28 cellular contexts compared by ENCODE assay signal in genomic region chr13:35925669-35926068, GRCh38.
"Had no signal": no experiment of that assay in that cellular context is flagged by ENCODE, and none has a peak within 500 bp of the region (broad histone marks: within the 10 kb centered on the region; RNA-seq: fewer than 3 reads in every experiment).

No MANE protein-coding gene starts in this region.

- H3K4me1 ChIP-seq: colonic mucosa, lower lobe of right lung, psoas muscle, suprapubic skin had no signal

- H3K27ac Mint-ChIP-seq: dendritic cell treated with granulocyte-macrophage colony-stimulating factor and Interleukin-4, amounts not matched to agents 40 ng/mL and 50 ng/mL, for 4 days; endodermal cell; immature natural killer cell; naive thymus-derived CD8-positive, alpha-beta T cell; nephron progenitor cell; stimulated activated naive CD8-positive, alpha-beta T cell treated with anti-CD3 and anti-CD28 coated beads, Interleukin-15, amount 100 ng/mL, for 72 hours had no signal

- H3K27me3 ChIP-seq: colonic mucosa, gastroesophageal sphincter, heart left ventricle, suprapubic skin, transverse colon had no signal

- H3K27me3 Mint-ChIP-seq: dendritic cell treated with granulocyte-macrophage colony-stimulating factor and Interleukin-4, amounts not matched to agents 40 ng/mL and 50 ng/mL, for 4 days had no signal

- DNase-seq: colonic mucosa; effector CD8-positive, alpha-beta T cell; endodermal cell; foreskin fibroblast; heart left ventricle; hypothalamus; immature natural killer cell; left ventricle myocardium superior; lower lobe of right lung; naive thymus-derived CD8-positive, alpha-beta T cell; nephron progenitor cell; nucleus accumbens; posterior cingulate gyrus; psoas muscle; right cardiac atrium; small intestine; stimulated activated CD4-positive, alpha-beta T cell treated with anti-CD3 and anti-CD28 coated beads, Interleukin-12 subunit alpha, Interleukin-12 subunit beta, amount 100 ng/mL, for 4 hours; stimulated activated CD4-positive, alpha-beta T cell treated with anti-CD3 and anti-CD28 coated beads, Interleukin-1b, Interleukin-23, amount 100 ng/mL, for 48 hours; stimulated activated CD4-positive, alpha-beta T cell treated with anti-CD3 and anti-CD28 coated beads, Interleukin-4, amount 100 ng/mL, for 1 hour; stimulated activated CD8-positive, alpha-beta memory T cell treated with anti-CD3 and anti-CD28 coated beads, Interleukin-4, amount 100 ng/mL, for 48 hours; stimulated activated naive CD4-positive, alpha-beta T cell; stimulated activated naive CD8-positive, alpha-beta T cell treated with anti-CD3 and anti-CD28 coated beads, Interleukin-15, amount 100 ng/mL, for 72 hours; transverse colon had no signal

- H3K27ac ChIP-seq: colonic mucosa, epithelial cell of prostate, lower lobe of right lung, psoas muscle, suprapubic skin had no signal

- H3K4me1 Mint-ChIP-seq: immature natural killer cell; naive thymus-derived CD8-positive, alpha-beta T cell; nephron progenitor cell; stimulated activated naive CD8-positive, alpha-beta T cell treated with anti-CD3 and anti-CD28 coated beads, Interleukin-15, amount 100 ng/mL, for 72 hours had no signal

- H3K9me3 Mint-ChIP-seq: dendritic cell treated with granulocyte-macrophage colony-stimulating factor and Interleukin-4, amounts not matched to agents 40 ng/mL and 50 ng/mL, for 4 days; nephron progenitor cell had no signal

- H3K9me3 ChIP-seq: colonic mucosa, gastroesophageal sphincter, lower lobe of right lung, psoas muscle, suprapubic skin, transverse colon had no signal

- H3K36me3 ChIP-seq: colonic mucosa, gastroesophageal sphincter, heart left ventricle, lower lobe of right lung, suprapubic skin, transverse colon had no signal

- H3K4me3 ChIP-seq: colonic mucosa, gastroesophageal sphincter, heart left ventricle, lower lobe of right lung, psoas muscle, suprapubic skin, transverse colon had no signal

- H3K36me3 Mint-ChIP-seq: immature natural killer cell; naive thymus-derived CD8-positive, alpha-beta T cell had no signal

- ATAC-seq: esophagus mucosa; gastroesophageal sphincter; heart left ventricle; left ventricle myocardium superior; lower lobe of right lung; naive thymus-derived CD8-positive, alpha-beta T cell; psoas muscle; right cardiac atrium; stimulated activated naive CD8-positive, alpha-beta T cell treated with anti-CD3 and anti-CD28 coated beads, Interleukin-15, amount 100 ng/mL, for 72 hours had no signal

- H3K4me3 Mint-ChIP-seq: dendritic cell treated with granulocyte-macrophage colony-stimulating factor and Interleukin-4, amounts not matched to agents 40 ng/mL and 50 ng/mL, for 4 days; endodermal cell; immature natural killer cell; naive thymus-derived CD8-positive, alpha-beta T cell; nephron progenitor cell; stimulated activated naive CD8-positive, alpha-beta T cell treated with anti-CD3 and anti-CD28 coated beads, Interleukin-15, amount 100 ng/mL, for 72 hours had no signal
